9 cellular contexts compared by ENCODE assay signal in the genomic region with DNA sequence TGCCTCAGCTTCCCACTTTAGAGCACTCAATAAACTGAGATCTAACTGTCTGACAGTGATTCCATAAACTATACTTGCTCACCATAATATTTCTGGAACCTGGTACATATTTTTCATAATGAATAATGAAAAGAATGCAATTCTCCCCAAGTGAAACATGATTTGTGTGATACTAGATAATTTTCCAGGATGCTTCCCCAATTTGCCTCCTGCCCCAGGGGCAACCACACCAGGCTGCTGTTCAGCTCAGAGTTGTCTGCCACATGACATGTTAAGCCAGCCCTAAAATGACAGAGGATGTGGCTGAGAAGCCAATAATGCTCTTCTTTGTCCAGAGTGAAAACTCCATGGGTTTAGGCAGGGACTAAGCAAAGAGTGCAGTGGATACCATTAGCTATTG.
"Had no signal": no experiment of that assay in that cellular context is flagged by ENCODE, and none has a peak within 500 bp of the region (broad histone marks: within the 10 kb centered on the region; RNA-seq: fewer than 3 reads in every experiment).

No MANE protein-coding gene starts in this region.

- H3K27ac ChIP-seq: GM23248 had no signal

- H3K36me3 ChIP-seq: HAP-1 had no signal

- H2AFZ ChIP-seq: GM23248, GM23338 had no signal

- H3K9ac ChIP-seq: GM23248 had no signal

- H3K4me3 ChIP-seq: GM23248, GM23338, HAP-1 had no signal

- H3K4me1 ChIP-seq: HAP-1 had no signal

- ATAC-seq: GM23338, HCT116 had no signal

- H3K9me3 ChIP-seq: HAP-1 had no signal

- H3K4me2 ChIP-seq: GM23338 had no signal

- DNase-seq: GM23248, GOT3, H7, H9, HCEC 1CT, HFFc6 had no signal
